ENCODE assay signal across 18 cellular contexts in genomic region chr4:153556441-153556815, GRCh38.
DNase-seq lines count a peak whose midpoint lies in the region; ATAC-seq and TF ChIP-seq lines count a peak whose summit lies in the region.
"Had no signal": no experiment of that assay in that cellular context is flagged by ENCODE, and none has a peak within 500 bp of the region (broad histone marks: within the 10 kb centered on the region; RNA-seq: fewer than 3 reads in every experiment).

No MANE protein-coding gene starts in this region.

- H3K27ac ChIP-seq in heart left ventricle = peak overlapping the region in 9 of 12 donors; percentile 29 to 90 (median 79)
- peak overlapping the region; percentile 82; the same call in 1 of the 2 replicates for H3K27ac ChIP-seq in SJCRH30
- H3K27ac ChIP-seq: upper lobe of right lung had no signal

- H3K9me3 ChIP-seq in heart left ventricle = peaks cover 0 to 6% (median 0%) of the 10 kb centered on the region in 12 donors
- no peaks in the 10 kb centered on the region; the same call in 1 of the 2 replicates for H3K9me3 ChIP-seq in SJCRH30 (replicated peaks)
- H3K9me3 ChIP-seq: upper lobe of right lung had no signal

- H3K27ac Mint-ChIP-seq in stimulated activated memory B cell treated with anti-CD40 and anti-IgM and Interleukin-4, amounts not matched to agents 10 μg/mL and 1 μg/mL and 100 μg/mL, for 72 hours = peak overlapping the region; percentile 55

- H3K4me1 Mint-ChIP-seq in stimulated activated memory B cell treated with anti-CD40 and anti-IgM and Interleukin-4, amounts not matched to agents 10 μg/mL and 1 μg/mL and 100 μg/mL, for 72 hours = peaks cover 37% of the 10 kb centered on the region

- TF ChIP-seq CTCF in heart left ventricle (IDR thresholded peaks at IDR 0.05) = no peak

- TF ChIP-seq POLR2A in heart left ventricle (IDR thresholded peaks at IDR 0.05) = no peak

- WGBS in heart left ventricle, 4 donors = 45 to 55% (median 51%) methylated on average over 3 of the region's 3 CpGs

- no peaks in the 10 kb centered on the region for H3K27me3 Mint-ChIP-seq in stimulated activated memory B cell treated with anti-CD40 and anti-IgM and Interleukin-4, amounts not matched to agents 10 μg/mL and 1 μg/mL and 100 μg/mL, for 72 hours

- intact Hi-C loops in heart left ventricle (cut with DNase I) = loop anchor here in 1 of 10 donors (5.0 kb wide), 1 partner anchor 89 kb away; the partner anchor contains the start of gene TMEM131L
- intact Hi-C loops in left cardiac atrium (cut with DNase I) = no loop called here
- intact Hi-C loops in left colon (cut with DNase I, micrococcal nuclease) = no loop called here

- peaks cover 40% of the 10 kb centered on the region for H3K36me3 Mint-ChIP-seq in stimulated activated memory B cell treated with anti-CD40 and anti-IgM and Interleukin-4, amounts not matched to agents 10 μg/mL and 1 μg/mL and 100 μg/mL, for 72 hours

- H3K36me3 ChIP-seq in heart left ventricle = peaks cover 0 to 46% (median 26%) of the 10 kb centered on the region in 9 donors
- peaks cover 39% of the 10 kb centered on the region for H3K36me3 ChIP-seq in SJCRH30

- DNase-seq in heart left ventricle = no peak
- no peak for DNase-seq in left cardiac atrium
- DNase-seq in SJCRH30 = no peak
- no peak for DNase-seq in left colon
- no peak for DNase-seq in NCI-H1105 (lab: John Stamatoyannopoulos, UW)
- DNase-seq: activated CD4-positive, alpha-beta T cell treated with anti-CD3 and anti-CD28 coated beads, Interleukin-2, amount 50 U/mL, for 4 hours; activated T-cell treated with anti-CD3 and anti-CD28 coated beads, Interleukin-2, amount 50 U/mL, for 48 hours; erythroblast; NCI-H146; NK-92 treated with Interleukin-12 subunit alpha and Interleukin-12 subunit beta, amount 100 ng/mL, for 24 hours; stimulated activated naive CD4-positive, alpha-beta T cell treated with Interleukin-2 at 50 U/mL for 16 hours; upper lobe of right lung had no signal

- H3K4me3 ChIP-seq in heart left ventricle = peak overlapping the region in 1 of 12 donors; percentile 0
- H3K4me3 ChIP-seq in SJCRH30 = no peak overlapping the region
- H3K4me3 ChIP-seq: GM23338, lung, upper lobe of right lung had no signal

- H3K4me3 Mint-ChIP-seq in stimulated activated memory B cell treated with anti-CD40 and anti-IgM and Interleukin-4, amounts not matched to agents 10 μg/mL and 1 μg/mL and 100 μg/mL, for 72 hours = no peak overlapping the region
- H3K4me3 Mint-ChIP-seq: GM23338, neural crest cell had no signal

- H3K9me3 Mint-ChIP-seq in stimulated activated memory B cell treated with anti-CD40 and anti-IgM and Interleukin-4, amounts not matched to agents 10 μg/mL and 1 μg/mL and 100 μg/mL, for 72 hours = peaks cover 5% of the 10 kb centered on the region

- H3K4me1 ChIP-seq in heart left ventricle (peaks cover 0 to 41% (median 8%) of the 10 kb centered on the region in 12 donors), SJCRH30 (peaks cover 44% of the 10 kb centered on the region)

- ATAC-seq in heart left ventricle = no peak
- no peak for ATAC-seq in left cardiac atrium
- peak; percentile 67 for ATAC-seq in left colon
- ATAC-seq in stimulated activated memory B cell treated with anti-CD40 and anti-IgM and Interleukin-4, amounts not matched to agents 10 μg/mL and 1 μg/mL and 100 μg/mL, for 72 hours = no peak
- ATAC-seq in HG03135 (IDR thresholded peaks at IDR 0.05; ENCODE audit: unreplicated experiment) = no peak
- ATAC-seq in GM21360 (IDR thresholded peaks at IDR 0.05; ENCODE audit: unreplicated experiment) = no peak
- ATAC-seq: GM23338, upper lobe of right lung had no signal

- no peaks in the 10 kb centered on the region for H3K27me3 ChIP-seq in heart left ventricle
- H3K27me3 ChIP-seq in SJCRH30 = no peaks in the 10 kb centered on the region
- H3K27me3 ChIP-seq: upper lobe of right lung had no signal
